24 cellular contexts compared by ENCODE assay signal in the genomic region with DNA sequence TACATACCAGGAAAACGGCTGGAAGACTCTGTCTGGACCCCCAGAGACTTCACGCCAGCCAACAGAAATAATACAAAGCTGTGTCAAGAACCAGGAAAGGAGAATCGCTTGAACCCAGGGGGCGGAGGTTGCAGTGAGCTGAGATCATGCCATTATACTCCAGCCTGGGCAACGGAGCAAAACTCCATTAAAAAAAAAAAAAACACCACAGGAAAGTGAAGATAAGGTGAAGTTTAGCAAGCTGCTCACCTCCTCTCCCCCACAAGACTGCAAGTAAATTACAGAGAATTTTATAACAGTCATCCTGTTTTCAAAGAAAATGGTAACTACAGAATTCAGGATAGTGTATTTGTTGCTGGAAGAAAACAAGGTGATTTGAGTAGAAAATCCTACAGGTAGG. TPM values are rescaled to one million over a fixed set of nuclear protein-coding genes. Genes with fewer than 3 reads are reported as not detected.
A peak's percentile ranks its signal among the peaks of the same experiment; 100 is the strongest.
DNase-seq lines count a peak whose midpoint lies in the region; ATAC-seq lines count a peak whose summit lies in the region.
"Had no signal": no experiment of that assay in that cellular context is flagged by ENCODE, and none has a peak within 500 bp of the region (broad histone marks: within the 10 kb centered on the region; RNA-seq: fewer than 3 reads in every experiment).

No MANE protein-coding gene starts in this region.

- no peak overlapping the region for H4K12ac ChIP-seq in trophoblast cell (ENCODE audit: low read depth, low read length)

- H3K18ac ChIP-seq in trophoblast cell (ENCODE audit: low read length), result no peak overlapping the region

- H2BK120ac ChIP-seq in trophoblast cell (ENCODE audit: insufficient read depth, low read length, poor library complexity), result no peak overlapping the region

- H3K27me3 ChIP-seq in trophoblast cell (ENCODE audit: insufficient read depth, low read length), result no peaks in the 10 kb centered on the region
- H3K27me3 ChIP-seq: BLaER1 had no signal

- whole genome bisulfite sequencing in trophoblast cell (ENCODE audit: extremely low coverage, insufficient coverage, insufficient read length), result no CpG with 5 or more reads among the region's 5 CpGs

- no peak overlapping the region for H4K91ac ChIP-seq in trophoblast cell (ENCODE audit: low read depth, low read length)

- no peak overlapping the region for H3K4me2 ChIP-seq in trophoblast cell (ENCODE audit: low read length)
- H3K4me2 ChIP-seq: BLaER1 had no signal

- H2AK5ac ChIP-seq in trophoblast cell (ENCODE audit: low read length), result no peak overlapping the region

- no peak overlapping the region for H3K27ac ChIP-seq in trophoblast cell (ENCODE audit: low read depth, low read length)
- H3K27ac ChIP-seq: BLaER1 had no signal

- no peak overlapping the region for H2AFZ ChIP-seq in trophoblast cell (ENCODE audit: insufficient read depth, low read length, poor library complexity)

- H3K14ac ChIP-seq in trophoblast cell (ENCODE audit: low read length), result no peak overlapping the region

- no peaks in the 10 kb centered on the region for H3K79me2 ChIP-seq in trophoblast cell (ENCODE audit: control insufficient read depth, insufficient read depth, low read length, poor library complexity)

- no peak overlapping the region for H4K8ac ChIP-seq in trophoblast cell (ENCODE audit: low read depth, low read length)

- H3K4ac ChIP-seq in trophoblast cell (ENCODE audit: low read depth, low read length), result no peak overlapping the region

- H3K4me3 ChIP-seq in trophoblast cell (ENCODE audit: low read depth, low read length), result no peak overlapping the region
- H3K4me3 ChIP-seq: BLaER1, GM12878 had no signal

- ATAC-seq in GM21390 (IDR thresholded peaks at IDR 0.05; ENCODE audit: unreplicated experiment), result no peak
- ATAC-seq: GM12878 had no signal

- DNase-seq in OCI-M1 (lab: John Stamatoyannopoulos, UW) (peak; percentile 48), left kidney (ENCODE audit: low read depth, low spot score) (peak; percentile 21), ecto neural progenitor cell (ENCODE audit: low spot score) (no peak), trophoblast cell (no peak)
- DNase-seq: 8988T; ACHN; BE2C; C1 segment of cervical spinal cord; CD4-positive, alpha-beta memory T cell; CD4-positive, CD25-positive, alpha-beta regulatory T cell; CD8-positive, alpha-beta memory T cell; COR-L47; DMS 273 treated with DMSO at 0.1 percent for 48 hours; DMS153; DMS53; DMS79; DND-41; EL; GDM1 had no signal

- no peak overlapping the region for H2BK12ac ChIP-seq in trophoblast cell (ENCODE audit: low read length)

- no peak overlapping the region for H2BK5ac ChIP-seq in trophoblast cell (ENCODE audit: low read depth, low read length, poor library complexity)

- peaks cover 14% of the 10 kb centered on the region for H3K9me3 ChIP-seq in trophoblast cell (ENCODE audit: insufficient read depth, low read depth, low read length)
- H3K9me3 ChIP-seq: BE2C, BLaER1 had no signal

- no peaks in the 10 kb centered on the region for H3K4me1 ChIP-seq in trophoblast cell (ENCODE audit: control insufficient read depth in 1 of 2, insufficient read depth in 2 of 2, low read length in 2 of 2)
- H3K4me1 ChIP-seq: BE2C, BLaER1 had no signal

- H3K9ac ChIP-seq in trophoblast cell (ENCODE audit: low read length), result no peak overlapping the region
- H3K9ac ChIP-seq: BLaER1 had no signal

- no peak overlapping the region for H3K23ac ChIP-seq in trophoblast cell (ENCODE audit: low read length)

- H3K79me1 ChIP-seq in trophoblast cell (ENCODE audit: low read length), result no peaks in the 10 kb centered on the region

- no peaks in the 10 kb centered on the region for H3K36me3 ChIP-seq in trophoblast cell (ENCODE audit: control insufficient read depth in 1 of 2, insufficient read depth in 2 of 2, low read length in 2 of 2)
- H3K36me3 ChIP-seq: BE2C, BLaER1 had no signal

RNA-seq across cellular contexts. Expression of a gene that starts 1.0 kb away (rescaled TPM):
- polyA plus RNA-seq in trophoblast cell (2013), result not detected in 2 replicates
- polyA plus RNA-seq: AG04450; CD14-positive monocyte; CD4-positive, alpha-beta memory T cell; CD4-positive, CD25-positive, alpha-beta regulatory T cell; CD8-positive, alpha-beta memory T cell; GM12878 had no signal

RNA-seq across cellular contexts. Expression of a gene that starts 9.3 kb away (rescaled TPM):
- not detected in 2 replicates for polyA plus RNA-seq in trophoblast cell (2013)
- polyA plus RNA-seq: AG04450; CD14-positive monocyte; CD4-positive, alpha-beta memory T cell; CD4-positive, CD25-positive, alpha-beta regulatory T cell; CD8-positive, alpha-beta memory T cell; GM12878 had no signal

RNA-seq across cellular contexts. Expression of a gene that starts 10.2 kb away (rescaled TPM):
- not detected in 2 replicates for polyA plus RNA-seq in trophoblast cell (2013)
- polyA plus RNA-seq: AG04450; CD14-positive monocyte; CD4-positive, alpha-beta memory T cell; CD4-positive, CD25-positive, alpha-beta regulatory T cell; CD8-positive, alpha-beta memory T cell; GM12878 had no signal

RNA-seq across cellular contexts. Expression of a gene that starts 23.6 kb away (rescaled TPM):
- polyA plus RNA-seq in trophoblast cell (2013), result 38.1 and 41.5 TPM in 2 replicates

RNA-seq across cellular contexts. Expression of a gene that starts 29.7 kb away (rescaled TPM):
- polyA plus RNA-seq in trophoblast cell (2013), result 0.03 and 0.04 TPM in 2 replicates
- polyA plus RNA-seq: AG04450; CD14-positive monocyte; CD4-positive, alpha-beta memory T cell; CD4-positive, CD25-positive, alpha-beta regulatory T cell; CD8-positive, alpha-beta memory T cell; GM12878 had no signal

Comparison
In these comparisons a context has a peak if more than half of its experiments do, and no peak if none do; other contexts are left out.
1. DNase-seq: peak in OCI-M1 (single experiment) and left kidney (single experiment); none in ecto neural progenitor cell (single experiment) and trophoblast cell (0 of 2).